Comparison of ENCODE assay signal across 8 cellular contexts in genomic region chr1:34163792-34164509, GRCh38. TPM values are rescaled to one million over a fixed set of nuclear protein-coding genes. Genes with fewer than 3 reads are reported as not detected.
DNase-seq lines count a peak whose midpoint lies in the region; ATAC-seq and TF ChIP-seq lines count a peak whose summit lies in the region.

No MANE protein-coding gene starts in this region.

- 1 to 3% methylated on average over 58 to 63 of the region's 63 CpGs for WGBS in esophagus, 2 donors

- H3K4me1 ChIP-seq in esophagus (ENCODE audit: control insufficient read depth in 2 of 2, insufficient read depth in 2 of 2, low read length in 1 of 2) (peaks cover 11 to 13% of the 10 kb centered on the region in 2 donors), osteoblast (ENCODE audit: insufficient read depth, low read length) (peaks cover 12% of the 10 kb centered on the region)

- H3K9me3 ChIP-seq in MG63 = no peaks in the 10 kb centered on the region
- H3K9me3 ChIP-seq in esophagus (ENCODE audit: control insufficient read depth in 2 of 2, insufficient read depth in 1 of 2, low read depth in 1 of 2, low read length in 1 of 2) = no peaks in the 10 kb centered on the region
- H3K9me3 ChIP-seq in osteoblast (ENCODE audit: low read depth, low read length) = no peaks in the 10 kb centered on the region

- peak overlapping the region; percentile 78 for H3K4me2 ChIP-seq in osteoblast (ENCODE audit: insufficient read depth, low read length)

- DNase-seq in DMS79 treated with DMSO at 0.1 percent for 48 hours (lab: John Stamatoyannopoulos, UW) = peak; percentile 52
- no peak for DNase-seq in MG63
- no peak for DNase-seq in osteoblast (ENCODE audit: insufficient read length, low spot score, missing footprints)
- DNase-seq in A172 (ENCODE audit: low spot score) = no peak
- DNase-seq in GOT3 (lab: John Stamatoyannopoulos, UW) = no peak

- no peaks in the 10 kb centered on the region for H4K20me1 ChIP-seq in osteoblast (ENCODE audit: insufficient read depth, low read length)

- H3K27ac ChIP-seq in esophagus (ENCODE audit: low read depth in 2 of 2, low read length in 1 of 2) (no peak overlapping the region), osteoblast (ENCODE audit: low read depth, low read length) (no peak overlapping the region)

- H3K36me3 ChIP-seq in MG63 (no peaks in the 10 kb centered on the region), esophagus (ENCODE audit: control insufficient read depth in 2 of 2, insufficient read depth in 2 of 2, low read length in 1 of 2) (no peaks in the 10 kb centered on the region), osteoblast (ENCODE audit: insufficient read depth, low read length) (no peaks in the 10 kb centered on the region)

- H2AFZ ChIP-seq in osteoblast (ENCODE audit: low read length) = no peak overlapping the region

- H3K79me2 ChIP-seq in osteoblast (ENCODE audit: insufficient read depth, low read length) = no peaks in the 10 kb centered on the region

- TF ChIP-seq CTCF in osteoblast (IDR thresholded peaks at IDR 0.05; ENCODE audit: extremely low read depth, low read depth, low read length) = no peak

- ATAC-seq in GM18867 (IDR thresholded peaks at IDR 0.05; ENCODE audit: unreplicated experiment) = no peak
- ATAC-seq in HG03139 (IDR thresholded peaks at IDR 0.05; ENCODE audit: unreplicated experiment) = no peak

- H3K27me3 ChIP-seq in MG63 (peaks cover 30% of the 10 kb centered on the region), esophagus (ENCODE audit: control insufficient read depth in 1 of 2, insufficient read depth in 2 of 2, low read length in 2 of 2) (peaks cover 0 to 26% of the 10 kb centered on the region in 2 donors), osteoblast (ENCODE audit: insufficient read depth, low read length) (peaks cover 31% of the 10 kb centered on the region)

- H3K4me3 ChIP-seq in MG63 (peak overlapping the region; percentile 15), esophagus (ENCODE audit: low read depth in 1 of 2, low read length in 2 of 2) (peak overlapping the region; percentile 15 to 36), osteoblast (ENCODE audit: insufficient read depth, low read length) (peak overlapping the region; percentile 58)

RNA-seq across cellular contexts. Expression of gene CSMD2, which starts 1.1 kb away (rescaled TPM):
- not detected in 2 replicates for total RNA-seq in MG63 (2014; rRNA removed; shearing (Covaris generic); ENCODE audit: low replicate concordance)
- polyA plus RNA-seq in esophagus = under 1 TPM; 0.02 to 0.08 TPM
- total RNA-seq in osteoblast = 0.36 and 0.88 TPM in 2 replicates
- total RNA-seq in A172 (2014; rRNA removed; shearing (Covaris generic)) = 1.5 and 2.6 TPM in 2 replicates

RNA-seq across cellular contexts. Expression of gene C1orf94, which starts 12.8 kb away (rescaled TPM):
- total RNA-seq in MG63 (2014; rRNA removed; shearing (Covaris generic); ENCODE audit: low replicate concordance) = not detected in 2 replicates
- not detected for polyA plus RNA-seq in esophagus
- total RNA-seq in osteoblast = not detected in 2 replicates
- not detected in 2 replicates for total RNA-seq in A172 (2014; rRNA removed; shearing (Covaris generic))
